ENCODE assay signal across 15 cellular contexts in genomic region chr2:181140414-181140813, GRCh38.
A peak's percentile ranks its signal among the peaks of the same experiment; 100 is the strongest.
DNase-seq lines count a peak whose midpoint lies in the region; ATAC-seq and TF ChIP-seq lines count a peak whose summit lies in the region.
"Had no signal": no experiment of that assay in that cellular context is flagged by ENCODE, and none has a peak within 500 bp of the region (broad histone marks: within the 10 kb centered on the region; RNA-seq: fewer than 3 reads in every experiment).

No MANE protein-coding gene starts in this region.

- no peak overlapping the region for H2BK5ac ChIP-seq in trophoblast cell (ENCODE audit: low read depth, low read length, poor library complexity)

- peaks cover 33% of the 10 kb centered on the region for H3K36me3 Mint-ChIP-seq in activated CD4-positive, alpha-beta T cell treated with anti-CD3 and anti-CD28 coated beads, Interleukin-2, amount 10 ng/mL, durations not matched to agents 7 days and 5 days (ENCODE audit: low read depth)
- no peaks in the 10 kb centered on the region for H3K36me3 Mint-ChIP-seq in activated T-helper 17 cell treated with anti-CD3 and anti-CD28 coated beads, Interleukin-2, amount 50 U/mL, for 72 hours (ENCODE audit: low read depth)
- peaks cover 3 to 21% (median 12%) of the 10 kb centered on the region in 3 donors for H3K36me3 Mint-ChIP-seq in naive thymus-derived CD8-positive, alpha-beta T cell

- no peak overlapping the region for H2AFZ ChIP-seq in trophoblast cell (ENCODE audit: insufficient read depth, low read length, poor library complexity)

- no peaks in the 10 kb centered on the region for H3K27me3 ChIP-seq in trophoblast cell (ENCODE audit: insufficient read depth, low read length)
- H3K27me3 ChIP-seq: suprapubic skin had no signal

- H3K27me3 Mint-ChIP-seq in activated CD4-positive, alpha-beta T cell treated with anti-CD3 and anti-CD28 coated beads, Interleukin-2, amount 10 ng/mL, durations not matched to agents 7 days and 5 days: no peaks in the 10 kb centered on the region
- H3K27me3 Mint-ChIP-seq in activated T-helper 17 cell treated with anti-CD3 and anti-CD28 coated beads, Interleukin-2, amount 50 U/mL, for 72 hours: no peaks in the 10 kb centered on the region
- no peaks in the 10 kb centered on the region for H3K27me3 Mint-ChIP-seq in naive thymus-derived CD8-positive, alpha-beta T cell

- H3K4me3 Mint-ChIP-seq in activated CD4-positive, alpha-beta T cell treated with anti-CD3 and anti-CD28 coated beads, Interleukin-2, amount 10 ng/mL, durations not matched to agents 7 days and 5 days: peak overlapping the region; percentile 2
- peak overlapping the region; percentile 70 for H3K4me3 Mint-ChIP-seq in activated T-helper 17 cell treated with anti-CD3 and anti-CD28 coated beads, Interleukin-2, amount 50 U/mL, for 72 hours
- H3K4me3 Mint-ChIP-seq in naive thymus-derived CD8-positive, alpha-beta T cell: peak overlapping the region in 9 of 10 donors; percentile 49 to 92 (median 77)

- no peak overlapping the region for H3K27ac ChIP-seq in trophoblast cell (ENCODE audit: low read depth, low read length)
- H3K27ac ChIP-seq: suprapubic skin, VCaP had no signal

- POLR2A ChIA-PET in activated CD4-positive, alpha-beta T cell treated with anti-CD3 and anti-CD28 coated beads, Interleukin-2, amount 10 ng/mL, durations not matched to agents 7 days and 5 days (lab: Charles Lee): interaction anchor here (0.6 kb wide), 2 partner anchors 163 to 333 kb away, joined by 3 read pairs; no protein-coding TSS in a partner anchor
- POLR2A ChIA-PET in naive thymus-derived CD8-positive, alpha-beta T cell (lab: Charles Lee): interaction anchor here (0.9 to 2.9 kb wide), 9 partner anchors 10 to 317 kb away, joined by 3 to 29 read pairs (median 6); partner anchors contain the start of gene ITGA4

- H3K4ac ChIP-seq in trophoblast cell (ENCODE audit: low read depth, low read length): no peak overlapping the region

- H3K14ac ChIP-seq in trophoblast cell (ENCODE audit: low read length): no peak overlapping the region

- peak overlapping the region; percentile 93 for H3K27ac Mint-ChIP-seq in activated CD4-positive, alpha-beta T cell treated with anti-CD3 and anti-CD28 coated beads, Interleukin-2, amount 10 ng/mL, durations not matched to agents 7 days and 5 days
- no peak overlapping the region for H3K27ac Mint-ChIP-seq in activated T-helper 17 cell treated with anti-CD3 and anti-CD28 coated beads, Interleukin-2, amount 50 U/mL, for 72 hours
- peak overlapping the region; percentile 93 to 99 (median 96) for H3K27ac Mint-ChIP-seq in naive thymus-derived CD8-positive, alpha-beta T cell

- H3K36me3 ChIP-seq in trophoblast cell (ENCODE audit: control insufficient read depth in 1 of 2, insufficient read depth in 2 of 2, low read length in 2 of 2): no peaks in the 10 kb centered on the region
- H3K36me3 ChIP-seq: suprapubic skin had no signal

- no peak overlapping the region for H3K4me3 ChIP-seq in LNCaP clone FGC (ENCODE audit: low read depth, low read length)
- no peak overlapping the region for H3K4me3 ChIP-seq in trophoblast cell (ENCODE audit: low read depth, low read length)
- H3K4me3 ChIP-seq: dorsolateral prefrontal cortex, suprapubic skin had no signal

- H3K4me1 Mint-ChIP-seq in activated CD4-positive, alpha-beta T cell treated with anti-CD3 and anti-CD28 coated beads, Interleukin-2, amount 10 ng/mL, durations not matched to agents 7 days and 5 days: peaks cover 60% of the 10 kb centered on the region
- peaks cover 44% of the 10 kb centered on the region for H3K4me1 Mint-ChIP-seq in activated T-helper 17 cell treated with anti-CD3 and anti-CD28 coated beads, Interleukin-2, amount 50 U/mL, for 72 hours
- peaks cover 31 to 79% (median 70%) of the 10 kb centered on the region in 4 donors for H3K4me1 Mint-ChIP-seq in naive thymus-derived CD8-positive, alpha-beta T cell

- H3K9ac ChIP-seq in trophoblast cell (ENCODE audit: low read length): no peak overlapping the region

- no peak overlapping the region for H4K12ac ChIP-seq in trophoblast cell (ENCODE audit: low read depth, low read length)

- H3K4me2 ChIP-seq in trophoblast cell (ENCODE audit: low read length): no peak overlapping the region

- TF ChIP-seq CTCF in LNCaP clone FGC (IDR thresholded peaks at IDR 0.05; ENCODE audit: control insufficient read depth, extremely low read depth, insufficient read depth): no peak

- WGBS in trophoblast cell (ENCODE audit: extremely low coverage, insufficient coverage, insufficient read length): no CpG with 5 or more reads among the region's 1 CpG

- no peaks in the 10 kb centered on the region for H3K4me1 ChIP-seq in trophoblast cell (ENCODE audit: control insufficient read depth in 1 of 2, insufficient read depth in 2 of 2, low read length in 2 of 2)

- H4K91ac ChIP-seq in trophoblast cell (ENCODE audit: low read depth, low read length): no peak overlapping the region

- no peak for ATAC-seq in activated T-helper 17 cell treated with anti-CD3 and anti-CD28 coated beads, Interleukin-2, amount 50 U/mL, for 72 hours (replicated peaks)
- ATAC-seq in naive thymus-derived CD8-positive, alpha-beta T cell: peak; percentile 12 to 13

- no peak overlapping the region for H4K8ac ChIP-seq in trophoblast cell (ENCODE audit: low read depth, low read length)

- no peak overlapping the region for H2BK120ac ChIP-seq in trophoblast cell (ENCODE audit: insufficient read depth, low read length, poor library complexity)

- CTCF ChIA-PET in activated CD4-positive, alpha-beta T cell treated with anti-CD3 and anti-CD28 coated beads, Interleukin-2, amount 10 ng/mL, durations not matched to agents 7 days and 5 days (lab: Charles Lee): interaction anchor here (1.2 to 1.3 kb wide), 2 partner anchors 9 to 16 kb away, joined by 3 to 5 read pairs; no protein-coding TSS in a partner anchor

- H2BK12ac ChIP-seq in trophoblast cell (ENCODE audit: low read length): no peak overlapping the region

- H3K79me2 ChIP-seq in trophoblast cell (ENCODE audit: control insufficient read depth, insufficient read depth, low read length, poor library complexity): no peaks in the 10 kb centered on the region

- no peak for DNase-seq in activated CD4-positive, alpha-beta T cell treated with anti-CD3 and anti-CD28 coated beads, Interleukin-2, amount 10 ng/mL, durations not matched to agents 7 days and 5 days
- DNase-seq in activated CD4-positive, alpha-beta T cell treated with anti-CD3 and anti-CD28 coated beads, Interleukin-2, amount 50 U/mL, for 1 hour: no peak
- DNase-seq in LNCaP clone FGC (ENCODE audit: low read depth): peak; percentile 46
- peak in 1 of 10 donors; percentile 14 for DNase-seq in naive thymus-derived CD8-positive, alpha-beta T cell
- no peak for DNase-seq in trophoblast cell
- no peak for DNase-seq in stimulated activated naive CD4-positive, alpha-beta T cell treated with Interleukin-2 at 50 U/mL for 16 hours (lab: John Stamatoyannopoulos, UW)
- DNase-seq in NCI-H2171 treated with DMSO at 0.1 percent for 48 hours (lab: John Stamatoyannopoulos, UW): no peak
- DNase-seq: hypothalamus; mesendoderm; NCI-H146; stimulated activated CD4-positive, alpha-beta T cell treated with anti-CD3 and anti-CD28 coated beads, Interleukin-4, amount 100 ng/mL, for 4 hours had no signal

- no peaks in the 10 kb centered on the region for H3K9me3 ChIP-seq in trophoblast cell (ENCODE audit: insufficient read depth, low read depth, low read length)
- H3K9me3 ChIP-seq: suprapubic skin had no signal

- H3K18ac ChIP-seq in trophoblast cell (ENCODE audit: low read length): no peak overlapping the region

- no peak overlapping the region for H3K23ac ChIP-seq in trophoblast cell (ENCODE audit: low read length)

- no peaks in the 10 kb centered on the region for H3K79me1 ChIP-seq in trophoblast cell (ENCODE audit: low read length)

- H3K9me3 Mint-ChIP-seq in activated CD4-positive, alpha-beta T cell treated with anti-CD3 and anti-CD28 coated beads, Interleukin-2, amount 10 ng/mL, durations not matched to agents 7 days and 5 days: peaks cover 24% of the 10 kb centered on the region
- H3K9me3 Mint-ChIP-seq in activated T-helper 17 cell treated with anti-CD3 and anti-CD28 coated beads, Interleukin-2, amount 50 U/mL, for 72 hours: peaks cover 6% of the 10 kb centered on the region
- H3K9me3 Mint-ChIP-seq in naive thymus-derived CD8-positive, alpha-beta T cell: peaks cover 0 to 20% (median 11%) of the 10 kb centered on the region in 9 donors

- H2AK5ac ChIP-seq in trophoblast cell (ENCODE audit: low read length): no peak overlapping the region

Comparison
In these comparisons a context has a peak if more than half of its experiments do, and no peak if none do; other contexts are left out.
1. H3K4me3 Mint-ChIP-seq: peak in every context shown above with its lines; median percentile 77 in naive thymus-derived CD8-positive, alpha-beta T cell; 70 in activated T-helper 17 cell treated with anti-CD3 and anti-CD28 coated beads, Interleukin-2, amount 50 U/mL, for 72 hours; 2 in activated CD4-positive, alpha-beta T cell treated with anti-CD3 and anti-CD28 coated beads, Interleukin-2, amount 10 ng/mL, durations not matched to agents 7 days and 5 days.